In the genomic region with DNA sequence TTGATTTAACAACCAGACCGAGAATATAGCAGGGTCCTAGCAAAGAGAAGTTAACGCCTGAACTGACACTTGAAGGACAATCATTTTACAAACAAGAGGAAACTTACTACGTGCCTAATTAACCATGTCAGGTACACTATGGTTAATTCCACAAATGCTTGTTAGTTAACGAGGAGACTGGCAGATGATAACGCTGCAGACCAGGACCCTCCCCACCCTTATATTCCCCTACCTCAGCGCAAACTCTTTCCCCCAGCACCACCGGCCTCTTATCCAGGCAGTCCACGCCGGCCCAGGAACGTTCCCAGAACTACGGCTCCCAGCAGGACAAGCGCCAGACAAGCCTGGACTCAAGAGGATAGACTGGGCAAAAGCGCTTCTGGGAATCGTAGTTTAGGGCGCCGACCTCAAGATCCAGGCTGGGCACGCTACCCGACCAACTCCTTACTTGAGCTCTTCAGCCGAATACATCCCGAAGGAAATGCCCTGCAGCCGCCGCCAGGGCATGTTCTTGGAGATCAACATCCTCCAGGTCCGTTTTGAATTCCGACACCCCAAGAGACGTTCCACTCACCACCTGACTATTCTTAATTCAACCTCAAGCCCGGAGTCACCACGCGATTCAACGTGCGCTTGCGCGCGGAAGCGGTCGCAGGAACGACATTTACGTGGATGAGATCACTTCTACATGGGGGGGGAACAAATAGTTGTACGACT, we compare ENCODE assay signal across 8 cellular contexts. TPM values are rescaled to one million over a fixed set of nuclear protein-coding genes. Genes with fewer than 3 reads are reported as not detected.
A peak's percentile ranks its signal among the peaks of the same experiment; 100 is the strongest.
DNase-seq lines count a peak whose midpoint lies in the region; ATAC-seq and TF ChIP-seq lines count a peak whose summit lies in the region.

A gene (minus strand): TSS at position 635 of the 717 bp plus-strand sequence. CDS start 110 bp downstream, at position 525.

- TF ChIP-seq CTCF in BJ (IDR thresholded peaks at IDR 0.05; ENCODE audit: insufficient read depth, low read depth, low read length) (no peak), liver (IDR thresholded peaks at IDR 0.05; ENCODE audit: low read depth, low read length, missing input control) (no peak)

- no peaks in the 10 kb centered on the region for H3K9me3 ChIP-seq in liver (ENCODE audit: control insufficient read depth in 4 of 4, low read length in 3 of 4)

- DNase-seq in BJ (ENCODE audit: low read depth): peak; percentile 83
- DNase-seq in NCI-H748 (lab: John Stamatoyannopoulos, UW; ENCODE audit: unreplicated experiment): peak; percentile 86
- DNase-seq in activated CD4-positive, alpha-beta T cell treated with anti-CD3 and anti-CD28 coated beads, Interleukin-2, amount 50 U/mL, for 4 hours: peak; percentile 73 to 76
- peak; percentile 88 to 94 for DNase-seq in dermis microvascular lymphatic vessel endothelial cell (ENCODE audit: low read depth in 2 of 2)
- peak; percentile 77 for DNase-seq in stimulated activated CD4-positive, alpha-beta T cell treated with anti-CD3 and anti-CD28 coated beads, Interleukin-4, amount 100 ng/mL, for 1 hour

- peaks cover 6 to 34% (median 25%) of the 10 kb centered on the region in 4 donors for H3K4me1 ChIP-seq in liver (ENCODE audit: control insufficient read depth in 4 of 4, insufficient read depth in 4 of 4, low read length in 3 of 4)

- H3K27ac ChIP-seq in liver (ENCODE audit: low read depth in 1 of 2, low read length in 2 of 2): peak within 1 kb of the TSS; percentile 41 to 80

- no peaks in the 10 kb centered on the region; the same call in 1 of the 2 replicates for H3K36me3 ChIP-seq in BJ (ENCODE audit: control insufficient read depth, insufficient read depth, low read length)
- peaks cover 2 to 21% (median 8%) of the 10 kb centered on the region in 4 donors for H3K36me3 ChIP-seq in liver (ENCODE audit: control insufficient read depth in 4 of 4, insufficient read depth in 3 of 4, low read depth in 1 of 4, low read length in 3 of 4)

- POLR2A ChIA-PET in BJ (lab: Charles Lee): interaction anchor here (0.5 to 1.1 kb wide), 2 partner anchors 19 to 80 kb away, joined by 5 to 10 read pairs; no protein-coding TSS in a partner anchor

- H3K27me3 ChIP-seq in BJ (ENCODE audit: control insufficient read depth, insufficient read depth, low read length) (no peaks in the 10 kb centered on the region), liver (ENCODE audit: control insufficient read depth in 4 of 4, insufficient read depth in 4 of 4, low read length in 3 of 4) (no peaks in the 10 kb centered on the region)

- peak; percentile 80 for ATAC-seq in GM19395 (IDR thresholded peaks at IDR 0.05; ENCODE audit: unreplicated experiment)
- ATAC-seq in HG03558 (IDR thresholded peaks at IDR 0.05; ENCODE audit: extremely low read depth, unreplicated experiment): peak; percentile 42

- H3K9ac ChIP-seq in liver (ENCODE audit: low read depth in 1 of 2, low read length in 2 of 2): peak within 1 kb of the TSS; percentile 63 to 74

- WGBS in liver: under 1% methylated on average over 38 of the region's 38 CpGs

- CTCF ChIA-PET in BJ (lab: Yijun Ruan, JAX): interaction anchor here (0.9 to 1.5 kb wide), 5 partner anchors 9 to 291 kb away, joined by 3 to 6 read pairs (median 5); no protein-coding TSS in a partner anchor

- H3K4me3 ChIP-seq in BJ (ENCODE audit: low read depth, low read length) (peak within 1 kb of the TSS; percentile 70), liver (ENCODE audit: low read depth in 1 of 3, low read length in 3 of 3) (peak within 1 kb of the TSS; percentile 72 to 100 (median 85))

- TF ChIP-seq RAD21 in liver (IDR thresholded peaks at IDR 0.05): no peak

TF ChIP-seq in liver, 16 proteins besides CTCF, POLR2A, EP300 and RAD21:
- no peak for TF ChIP-seq HNF4G (IDR thresholded peaks at IDR 0.05)
- TF ChIP-seq, protein P1, sequence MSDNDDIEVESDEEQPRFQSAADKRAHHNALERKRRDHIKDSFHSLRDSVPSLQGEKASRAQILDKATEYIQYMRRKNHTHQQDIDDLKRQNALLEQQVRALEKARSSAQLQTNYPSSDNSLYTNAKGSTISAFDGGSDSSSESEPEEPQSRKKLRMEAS (IDR thresholded peaks at IDR 0.05): no peak
- peak; percentile 4 to 5 for TF ChIP-seq RXRA (IDR thresholded peaks at IDR 0.05)
- TF ChIP-seq, protein P2, sequence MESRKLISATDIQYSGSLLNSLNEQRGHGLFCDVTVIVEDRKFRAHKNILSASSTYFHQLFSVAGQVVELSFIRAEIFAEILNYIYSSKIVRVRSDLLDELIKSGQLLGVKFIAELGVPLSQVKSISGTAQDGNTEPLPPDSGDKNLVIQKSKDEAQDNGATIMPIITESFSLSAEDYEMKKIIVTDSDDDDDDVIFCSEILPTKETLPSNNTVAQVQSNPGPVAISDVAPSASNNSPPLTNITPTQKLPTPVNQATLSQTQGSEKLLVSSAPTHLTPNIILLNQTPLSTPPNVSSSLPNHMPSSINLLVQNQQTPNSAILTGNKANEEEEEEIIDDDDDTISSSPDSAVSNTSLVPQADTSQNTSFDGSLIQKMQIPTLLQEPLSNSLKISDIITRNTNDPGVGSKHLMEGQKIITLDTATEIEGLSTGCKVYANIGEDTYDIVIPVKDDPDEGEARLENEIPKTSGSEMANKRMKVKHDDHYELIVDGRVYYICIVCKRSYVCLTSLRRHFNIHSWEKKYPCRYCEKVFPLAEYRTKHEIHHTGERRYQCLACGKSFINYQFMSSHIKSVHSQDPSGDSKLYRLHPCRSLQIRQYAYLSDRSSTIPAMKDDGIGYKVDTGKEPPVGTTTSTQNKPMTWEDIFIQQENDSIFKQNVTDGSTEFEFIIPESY (IDR thresholded peaks at IDR 0.05): no peak
- TF ChIP-seq TAF1 (conservative IDR thresholded peaks at IDR 0.05): peak; percentile 10
- peak in 1 of 2 donors; percentile 46 for TF ChIP-seq JUND (IDR thresholded peaks at IDR 0.05)
- no peak for TF ChIP-seq YY1 (IDR thresholded peaks at IDR 0.05)
TF ChIP-seq in liver: peak in this region for 3.

RNA-seq across cellular contexts. Expression of the gene that starts here (rescaled TPM):
- polyA plus RNA-seq in BJ (2011; rRNA removed): 8.0 and 9.0 TPM in 2 replicates
- polyA minus RNA-seq in BJ (2011; rRNA and poly(A)+ RNA removed): 11.0 and 25.9 TPM in 2 replicates
- 9.2 and 12.3 TPM in 2 replicates for total RNA-seq in dermis microvascular lymphatic vessel endothelial cell
- 10 to 100 TPM in 1 of 2 donors, 1 to 10 TPM in 1; 7.5 to 12.3 TPM for total RNA-seq in liver
- polyA plus RNA-seq in liver: 1 to 10 TPM; 3.2 to 4.7 TPM

Comparison
In these comparisons a context has a peak if more than half of its experiments do, and no peak if none do; other contexts are left out.
1. Peak in every context shown above with its lines: DNase-seq, ATAC-seq, H3K4me3 ChIP-seq and H3K27ac ChIP-seq.